17 cellular contexts compared by ENCODE assay signal in genomic region chr9:121556082-121556481, GRCh38. TPM values are rescaled to one million over a fixed set of nuclear protein-coding genes. Genes with fewer than 3 reads are reported as not detected.
"Had no signal": no experiment of that assay in that cellular context is flagged by ENCODE, and none has a peak within 500 bp of the region (broad histone marks: within the 10 kb centered on the region; RNA-seq: fewer than 3 reads in every experiment).

No MANE protein-coding gene starts in this region.

- H3K9me3 Mint-ChIP-seq: central memory CD8-positive, alpha-beta T cell; dendritic cell treated with granulocyte-macrophage colony-stimulating factor and Interleukin-4, amounts not matched to agents 40 ng/mL and 50 ng/mL, for 4 days; effector memory CD8-positive, alpha-beta T cell; neural crest cell; stimulated activated effector memory CD8-positive, alpha-beta T cell treated with anti-CD3 and anti-CD28 coated beads, Interleukin-12 subunit alpha, Interleukin-12 subunit beta, amount 100 ng/mL, for 72 hours; WTC11 had no signal

- ATAC-seq: effector memory CD8-positive, alpha-beta T cell; stimulated activated effector memory CD8-positive, alpha-beta T cell treated with anti-CD3 and anti-CD28 coated beads, Interleukin-12 subunit alpha, Interleukin-12 subunit beta, amount 100 ng/mL, for 72 hours; WTC11 had no signal

- H3K4me3 Mint-ChIP-seq: central memory CD8-positive, alpha-beta T cell; dendritic cell treated with granulocyte-macrophage colony-stimulating factor and Interleukin-4, amounts not matched to agents 40 ng/mL and 50 ng/mL, for 4 days; effector memory CD8-positive, alpha-beta T cell; neural crest cell; stimulated activated effector memory CD8-positive, alpha-beta T cell treated with anti-CD3 and anti-CD28 coated beads, Interleukin-12 subunit alpha, Interleukin-12 subunit beta, amount 100 ng/mL, for 72 hours; WTC11 had no signal

- H3K9me3 ChIP-seq: heart left ventricle, left ventricle myocardium inferior, ovary, upper lobe of right lung had no signal

- H3K36me3 Mint-ChIP-seq: stimulated activated effector memory CD8-positive, alpha-beta T cell treated with anti-CD3 and anti-CD28 coated beads, Interleukin-12 subunit alpha, Interleukin-12 subunit beta, amount 100 ng/mL, for 72 hours; WTC11 had no signal

- H3K27me3 ChIP-seq: heart left ventricle, ovary, upper lobe of right lung had no signal

- H3K36me3 ChIP-seq: heart left ventricle, left ventricle myocardium inferior, ovary, upper lobe of right lung had no signal

- H3K27ac Mint-ChIP-seq: effector memory CD8-positive, alpha-beta T cell; stimulated activated effector memory CD8-positive, alpha-beta T cell treated with anti-CD3 and anti-CD28 coated beads, Interleukin-12 subunit alpha, Interleukin-12 subunit beta, amount 100 ng/mL, for 72 hours; WTC11 had no signal

- H3K4me3 ChIP-seq: heart left ventricle, left ventricle myocardium inferior, ovary, SK-N-MC, upper lobe of right lung had no signal

- H3K27ac ChIP-seq: ovary, SK-N-MC, upper lobe of right lung had no signal

- DNase-seq: activated CD4-positive, alpha-beta T cell treated with anti-CD3 and anti-CD28 coated beads for 48 hours; activated naive CD4-positive, alpha-beta T cell treated with Interleukin-2 at 50 U/mL for 16 hours; effector memory CD8-positive, alpha-beta T cell; islet precursor cell; left ventricle myocardium inferior; retina; upper lobe of right lung had no signal

- H3K27me3 Mint-ChIP-seq: effector memory CD8-positive, alpha-beta T cell had no signal

RNA-seq across cellular contexts. Expression of gene GGTA1, which starts 56.4 kb away (rescaled TPM):
- total RNA-seq: myocyte; neural crest cell; T-helper 1 cell treated with Interleukin-12 subunit alpha and Interleukin-12 subunit beta and Interleukin-4 antibody, amounts not matched to agents 30 ng/mL and 1 ng/mL, for 36 hours; WTC11 had no signal
